Comparison of ENCODE assay signal across 11 cellular contexts in the genomic region with DNA sequence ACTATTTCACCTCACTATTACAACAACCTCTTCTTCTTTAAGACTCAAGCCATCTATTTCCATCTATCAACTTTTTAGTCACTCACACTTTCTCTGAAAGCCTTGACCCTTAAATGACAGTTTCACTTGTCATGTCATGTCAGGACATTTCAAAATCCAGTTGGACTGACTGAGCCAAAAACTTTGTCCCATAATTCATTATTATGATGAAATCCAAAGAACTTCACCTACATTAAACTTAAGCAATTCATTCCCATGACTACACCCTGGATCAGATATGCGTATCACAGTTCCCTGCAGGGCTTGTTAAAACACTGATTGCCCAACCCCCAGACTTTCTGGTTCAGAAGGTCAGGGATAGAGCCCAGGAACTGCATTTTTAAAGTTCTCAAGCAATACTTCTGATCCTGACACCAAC. TPM values are rescaled to one million over a fixed set of nuclear protein-coding genes. Genes with fewer than 3 reads are reported as not detected.
DNase-seq lines count a peak whose midpoint lies in the region; ATAC-seq and TF ChIP-seq lines count a peak whose summit lies in the region.
"Had no signal": no experiment of that assay in that cellular context is flagged by ENCODE, and none has a peak within 500 bp of the region (broad histone marks: within the 10 kb centered on the region; RNA-seq: fewer than 3 reads in every experiment).

No MANE protein-coding gene starts in this region.

- no peak for TF ChIP-seq CTCF in PC-9 (conservative IDR thresholded peaks at IDR 0.05)

- H3K27ac ChIP-seq in ACC112 (ENCODE audit: low read depth, low read length) (peak overlapping the region; percentile 63; the same call in 1 of the 2 replicates), PC-9 (peak overlapping the region; percentile 70)
- H3K27ac ChIP-seq: sigmoid colon had no signal

- CTCF ChIA-PET in PC-9 (lab: Charles Lee): no interaction called here

- peaks cover 16% of the 10 kb centered on the region for H3K79me2 ChIP-seq in ACC112 (ENCODE audit: control insufficient read depth, insufficient read depth, low read length, unreplicated experiment)
- H3K79me2 ChIP-seq in PC-9 (ENCODE audit: low read depth): no peaks in the 10 kb centered on the region

- H3K27me3 ChIP-seq in ACC112 (ENCODE audit: insufficient read depth, low read length) (no peaks in the 10 kb centered on the region), PC-9 (ENCODE audit: insufficient read depth, low read depth) (no peaks in the 10 kb centered on the region)
- H3K27me3 ChIP-seq: sigmoid colon had no signal

- H4K20me1 ChIP-seq in PC-9 (ENCODE audit: insufficient read depth): no peaks in the 10 kb centered on the region

- H3F3A ChIP-seq in PC-9 (ENCODE audit: insufficient read depth, low read depth): peaks cover 7% of the 10 kb centered on the region

- no peaks in the 10 kb centered on the region for H3K9me2 ChIP-seq in PC-9 (ENCODE audit: insufficient read depth)

- DNase-seq in PC-9 (peak in 1 of 2 experiments; percentile 90), hepatic stellate cell (ENCODE audit: low spot score) (peak; percentile 2), mesenteric fat pad (ENCODE audit: low spot score) (no peak), NCI-H2107 (lab: John Stamatoyannopoulos, UW) (no peak)
- DNase-seq in activated naive CD4-positive, alpha-beta T cell treated with Interleukin-2 at 50 U/mL for 16 hours: no peak
- DNase-seq: GF-D8, NCI-H1930, sigmoid colon had no signal

- no peak overlapping the region for H2AFZ ChIP-seq in ACC112 (ENCODE audit: low read length, unreplicated experiment)
- H2AFZ ChIP-seq in PC-9: no peak overlapping the region

- H3K4me1 ChIP-seq in ACC112 (ENCODE audit: control insufficient read depth, insufficient read depth, low read length, unreplicated experiment): peaks cover 10% of the 10 kb centered on the region
- H3K4me1 ChIP-seq in PC-9 (replicated peaks; ENCODE audit: insufficient read depth): peaks cover 21% of the 10 kb centered on the region
- H3K4me1 ChIP-seq: sigmoid colon had no signal

- peak overlapping the region; percentile 35 for H3K4me2 ChIP-seq in PC-9

- ATAC-seq in GM21723 (IDR thresholded peaks at IDR 0.05; ENCODE audit: unreplicated experiment): peak; percentile 29
- no peak for ATAC-seq in GM19397 (IDR thresholded peaks at IDR 0.05; ENCODE audit: unreplicated experiment)

- H3K4me3 ChIP-seq in ACC112 (ENCODE audit: low read depth, low read length) (no peak overlapping the region), PC-9 (no peak overlapping the region)
- H3K4me3 ChIP-seq: sigmoid colon had no signal

- BruUV-seq in PC-9 (replicated peaks; lab: Mats Ljungman, UMichigan): no TSS peak

- intact Hi-C loops in PC-9 (cut with micrococcal nuclease; ENCODE audit: unreplicated experiment): no loop called here

- POLR2A ChIA-PET in PC-9 (lab: Charles Lee; ENCODE audit: unreplicated experiment): no interaction called here

- H3K36me3 ChIP-seq in ACC112 (ENCODE audit: insufficient read depth, low read length) (peaks cover 9% of the 10 kb centered on the region), PC-9 (ENCODE audit: low read depth) (peaks cover 15% of the 10 kb centered on the region; the same call in 1 of the 2 replicates)
- H3K36me3 ChIP-seq: sigmoid colon had no signal

- no peaks in the 10 kb centered on the region for H3K9me3 ChIP-seq in PC-9 (ENCODE audit: insufficient read depth, low read depth)
- H3K9me3 ChIP-seq: sigmoid colon had no signal

RNA-seq across cellular contexts. Expression of a gene that starts 26.5 kb away (rescaled TPM):
- total RNA-seq in PC-9 (2021) (14.6 and 18.3 TPM in 2 replicates), mesenteric fat pad (12.7 TPM)
